ENCODE assay signal across 1 cellular context in the genomic region with DNA sequence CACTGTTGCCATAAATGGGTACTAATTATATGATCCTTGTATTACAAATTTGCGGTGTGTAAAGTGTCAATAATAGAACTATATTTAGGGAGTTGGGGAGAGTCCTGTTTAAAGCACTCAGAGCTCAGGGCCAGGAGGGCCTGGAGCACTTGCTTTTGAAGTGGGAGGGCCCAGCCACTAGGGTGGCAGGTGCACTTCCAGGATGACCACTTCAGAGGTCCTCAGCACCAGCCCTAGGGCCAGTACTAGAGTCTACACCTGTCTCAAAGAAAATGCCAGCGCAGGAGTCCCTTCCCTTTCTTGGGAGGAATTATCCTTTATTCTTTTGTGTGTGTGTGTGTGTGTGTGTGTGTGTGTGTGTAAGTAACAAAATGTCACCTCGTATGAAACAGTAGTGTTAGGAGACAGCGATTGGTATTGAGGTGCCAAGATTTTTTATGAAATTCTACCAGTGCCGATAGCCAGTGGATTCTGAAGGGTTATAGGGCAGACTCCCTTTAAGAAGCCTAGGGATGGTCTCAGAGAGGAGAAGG.
TF ChIP-seq lines count a peak whose summit lies in the region.

No MANE protein-coding gene starts in this region.

TF ChIP-seq in HepG2, 621 proteins besides CTCF, POLR2A, EP300 and RAD21:
- TF ChIP-seq LCORL (IDR thresholded peaks at IDR 0.05) (no peak), LCORL (CRISPR knock-in tag; IDR thresholded peaks at IDR 0.05) (no peak), ZNF136 (CRISPR knock-in tag; IDR thresholded peaks at IDR 0.05; ENCODE audit: low read depth) (0 out of 2 replicates have a peak, but pooled peaks have one; percentile 51)
- TF ChIP-seq, protein P1, sequence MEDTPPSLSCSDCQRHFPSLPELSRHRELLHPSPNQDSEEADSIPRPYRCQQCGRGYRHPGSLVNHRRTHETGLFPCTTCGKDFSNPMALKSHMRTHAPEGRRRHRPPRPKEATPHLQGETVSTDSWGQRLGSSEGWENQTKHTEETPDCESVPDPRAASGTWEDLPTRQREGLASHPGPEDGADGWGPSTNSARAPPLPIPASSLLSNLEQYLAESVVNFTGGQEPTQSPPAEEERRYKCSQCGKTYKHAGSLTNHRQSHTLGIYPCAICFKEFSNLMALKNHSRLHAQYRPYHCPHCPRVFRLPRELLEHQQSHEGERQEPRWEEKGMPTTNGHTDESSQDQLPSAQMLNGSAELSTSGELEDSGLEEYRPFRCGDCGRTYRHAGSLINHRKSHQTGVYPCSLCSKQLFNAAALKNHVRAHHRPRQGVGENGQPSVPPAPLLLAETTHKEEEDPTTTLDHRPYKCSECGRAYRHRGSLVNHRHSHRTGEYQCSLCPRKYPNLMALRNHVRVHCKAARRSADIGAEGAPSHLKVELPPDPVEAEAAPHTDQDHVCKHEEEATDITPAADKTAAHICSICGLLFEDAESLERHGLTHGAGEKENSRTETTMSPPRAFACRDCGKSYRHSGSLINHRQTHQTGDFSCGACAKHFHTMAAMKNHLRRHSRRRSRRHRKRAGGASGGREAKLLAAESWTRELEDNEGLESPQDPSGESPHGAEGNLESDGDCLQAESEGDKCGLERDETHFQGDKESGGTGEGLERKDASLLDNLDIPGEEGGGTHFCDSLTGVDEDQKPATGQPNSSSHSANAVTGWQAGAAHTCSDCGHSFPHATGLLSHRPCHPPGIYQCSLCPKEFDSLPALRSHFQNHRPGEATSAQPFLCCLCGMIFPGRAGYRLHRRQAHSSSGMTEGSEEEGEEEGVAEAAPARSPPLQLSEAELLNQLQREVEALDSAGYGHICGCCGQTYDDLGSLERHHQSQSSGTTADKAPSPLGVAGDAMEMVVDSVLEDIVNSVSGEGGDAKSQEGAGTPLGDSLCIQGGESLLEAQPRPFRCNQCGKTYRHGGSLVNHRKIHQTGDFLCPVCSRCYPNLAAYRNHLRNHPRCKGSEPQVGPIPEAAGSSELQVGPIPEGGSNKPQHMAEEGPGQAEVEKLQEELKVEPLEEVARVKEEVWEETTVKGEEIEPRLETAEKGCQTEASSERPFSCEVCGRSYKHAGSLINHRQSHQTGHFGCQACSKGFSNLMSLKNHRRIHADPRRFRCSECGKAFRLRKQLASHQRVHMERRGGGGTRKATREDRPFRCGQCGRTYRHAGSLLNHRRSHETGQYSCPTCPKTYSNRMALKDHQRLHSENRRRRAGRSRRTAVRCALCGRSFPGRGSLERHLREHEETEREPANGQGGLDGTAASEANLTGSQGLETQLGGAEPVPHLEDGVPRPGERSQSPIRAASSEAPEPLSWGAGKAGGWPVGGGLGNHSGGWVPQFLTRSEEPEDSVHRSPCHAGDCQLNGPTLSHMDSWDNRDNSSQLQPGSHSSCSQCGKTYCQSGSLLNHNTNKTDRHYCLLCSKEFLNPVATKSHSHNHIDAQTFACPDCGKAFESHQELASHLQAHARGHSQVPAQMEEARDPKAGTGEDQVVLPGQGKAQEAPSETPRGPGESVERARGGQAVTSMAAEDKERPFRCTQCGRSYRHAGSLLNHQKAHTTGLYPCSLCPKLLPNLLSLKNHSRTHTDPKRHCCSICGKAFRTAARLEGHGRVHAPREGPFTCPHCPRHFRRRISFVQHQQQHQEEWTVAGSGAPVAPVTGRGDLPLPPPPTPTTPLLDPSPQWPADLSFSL (CRISPR knock-in tag; IDR thresholded peaks at IDR 0.05) = 0 out of 2 replicates have a peak, but pooled peaks have one; percentile 37
- TF ChIP-seq, protein P2, sequence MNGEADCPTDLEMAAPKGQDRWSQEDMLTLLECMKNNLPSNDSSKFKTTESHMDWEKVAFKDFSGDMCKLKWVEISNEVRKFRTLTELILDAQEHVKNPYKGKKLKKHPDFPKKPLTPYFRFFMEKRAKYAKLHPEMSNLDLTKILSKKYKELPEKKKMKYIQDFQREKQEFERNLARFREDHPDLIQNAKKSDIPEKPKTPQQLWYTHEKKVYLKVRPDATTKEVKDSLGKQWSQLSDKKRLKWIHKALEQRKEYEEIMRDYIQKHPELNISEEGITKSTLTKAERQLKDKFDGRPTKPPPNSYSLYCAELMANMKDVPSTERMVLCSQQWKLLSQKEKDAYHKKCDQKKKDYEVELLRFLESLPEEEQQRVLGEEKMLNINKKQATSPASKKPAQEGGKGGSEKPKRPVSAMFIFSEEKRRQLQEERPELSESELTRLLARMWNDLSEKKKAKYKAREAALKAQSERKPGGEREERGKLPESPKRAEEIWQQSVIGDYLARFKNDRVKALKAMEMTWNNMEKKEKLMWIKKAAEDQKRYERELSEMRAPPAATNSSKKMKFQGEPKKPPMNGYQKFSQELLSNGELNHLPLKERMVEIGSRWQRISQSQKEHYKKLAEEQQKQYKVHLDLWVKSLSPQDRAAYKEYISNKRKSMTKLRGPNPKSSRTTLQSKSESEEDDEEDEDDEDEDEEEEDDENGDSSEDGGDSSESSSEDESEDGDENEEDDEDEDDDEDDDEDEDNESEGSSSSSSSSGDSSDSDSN (CRISPR knock-in tag; IDR thresholded peaks at IDR 0.05) = no peak
